In the genomic region with DNA sequence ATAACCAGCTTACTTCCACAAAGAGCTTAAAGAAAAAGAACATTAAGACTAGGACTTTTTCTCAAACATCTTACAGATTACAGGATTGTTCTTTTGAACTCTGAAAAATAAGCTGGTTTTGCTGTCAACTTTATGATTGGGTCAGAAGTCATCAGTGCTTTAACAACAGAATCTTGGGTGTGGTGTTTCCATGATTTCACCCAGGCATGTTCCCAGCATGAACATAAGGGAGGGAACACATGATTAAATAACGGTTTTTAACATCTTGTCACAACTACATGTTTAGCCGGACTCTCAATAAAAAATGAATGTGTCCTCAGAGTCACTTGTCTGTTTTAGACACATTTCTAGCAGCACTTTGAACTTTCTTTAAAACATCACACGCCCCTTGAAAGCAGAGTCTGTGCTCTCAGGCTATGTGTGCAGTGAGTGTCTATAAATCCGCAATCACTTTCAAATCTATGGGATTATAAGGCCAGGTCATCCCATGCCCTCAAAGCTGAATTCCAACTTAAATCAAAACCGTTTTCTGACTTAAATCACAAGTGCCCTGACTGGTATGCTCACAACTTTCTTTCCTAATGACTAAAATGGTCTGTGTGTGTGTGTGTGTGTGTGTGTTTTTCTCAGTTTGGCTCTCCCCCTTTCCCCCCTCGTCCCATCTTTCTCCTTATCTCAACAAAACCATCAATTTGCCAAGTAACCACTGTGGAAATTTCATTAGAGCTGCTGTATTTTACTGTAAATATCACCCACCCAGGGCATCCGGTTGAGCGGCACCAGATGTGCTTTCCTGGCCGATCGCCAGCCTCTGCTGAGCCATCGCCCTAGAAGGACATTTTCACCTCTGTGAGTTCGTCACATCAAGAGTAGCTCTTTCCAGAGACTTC, we compare ENCODE assay signal across 1 cellular context.
TF ChIP-seq lines count a peak whose summit lies in the region.

No MANE protein-coding gene starts in this region.

TF ChIP-seq in K562, 482 proteins besides CTCF, POLR2A, EP300 and RAD21 (continued from another document and continues in another):
- TF ChIP-seq, protein P1, sequence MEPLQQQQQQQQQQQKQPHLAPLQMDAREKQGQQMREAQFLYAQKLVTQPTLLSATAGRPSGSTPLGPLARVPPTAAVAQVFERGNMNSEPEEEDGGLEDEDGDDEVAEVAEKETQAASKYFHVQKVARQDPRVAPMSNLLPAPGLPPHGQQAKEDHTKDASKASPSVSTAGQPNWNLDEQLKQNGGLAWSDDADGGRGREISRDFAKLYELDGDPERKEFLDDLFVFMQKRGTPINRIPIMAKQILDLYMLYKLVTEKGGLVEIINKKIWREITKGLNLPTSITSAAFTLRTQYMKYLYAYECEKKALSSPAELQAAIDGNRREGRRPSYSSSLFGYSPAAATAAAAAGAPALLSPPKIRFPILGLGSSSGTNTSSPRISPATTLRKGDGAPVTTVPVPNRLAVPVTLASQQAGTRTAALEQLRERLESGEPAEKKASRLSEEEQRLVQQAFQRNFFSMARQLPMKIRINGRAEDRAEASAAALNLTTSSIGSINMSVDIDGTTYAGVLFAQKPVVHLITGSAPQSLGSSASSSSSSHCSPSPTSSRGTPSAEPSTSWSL (CRISPR knock-in tag; IDR thresholded peaks at IDR 0.05; ENCODE audit: borderline replicate concordance): no peak
- no peak for TF ChIP-seq KLF1 (tag; IDR thresholded peaks at IDR 0.05)
- no peak for TF ChIP-seq EHMT2 (IDR thresholded peaks at IDR 0.05)
- TF ChIP-seq, protein P2, sequence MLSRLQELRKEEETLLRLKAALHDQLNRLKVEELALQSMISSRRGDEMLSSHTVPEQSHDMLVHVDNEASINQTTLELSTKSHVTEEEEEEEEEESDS (CRISPR knock-in tag; IDR thresholded peaks at IDR 0.05): no peak
- no peak for TF ChIP-seq CHD4 (IDR thresholded peaks at IDR 0.05; ENCODE audit: insufficient read depth, insufficient replicate concordance, low read depth, low read length, poor library complexity, severe bottlenecking)
- TF ChIP-seq POLR2G (IDR thresholded peaks at IDR 0.05; ENCODE audit: low read depth, low read length): no peak
- TF ChIP-seq ADNP (tag; IDR thresholded peaks at IDR 0.05): no peak
- no peak for TF ChIP-seq CBX2 (IDR thresholded peaks at IDR 0.05; ENCODE audit: insufficient read depth, low read length, poor library complexity, severe bottlenecking)
- TF ChIP-seq MBD2 (IDR thresholded peaks at IDR 0.05; ENCODE audit: borderline replicate concordance, low read depth): no peak
- no peak for TF ChIP-seq SMARCC2 (IDR thresholded peaks at IDR 0.05; ENCODE audit: low read depth)
- TF ChIP-seq ZNF668 (CRISPR knock-in tag; IDR thresholded peaks at IDR 0.05): no peak
- TF ChIP-seq XRCC5 (IDR thresholded peaks at IDR 0.05; ENCODE audit: low read depth, low read length): no peak
- no peak for TF ChIP-seq PTBP1 (IDR thresholded peaks at IDR 0.05; ENCODE audit: low read depth, low read length)
- TF ChIP-seq, protein P3, sequence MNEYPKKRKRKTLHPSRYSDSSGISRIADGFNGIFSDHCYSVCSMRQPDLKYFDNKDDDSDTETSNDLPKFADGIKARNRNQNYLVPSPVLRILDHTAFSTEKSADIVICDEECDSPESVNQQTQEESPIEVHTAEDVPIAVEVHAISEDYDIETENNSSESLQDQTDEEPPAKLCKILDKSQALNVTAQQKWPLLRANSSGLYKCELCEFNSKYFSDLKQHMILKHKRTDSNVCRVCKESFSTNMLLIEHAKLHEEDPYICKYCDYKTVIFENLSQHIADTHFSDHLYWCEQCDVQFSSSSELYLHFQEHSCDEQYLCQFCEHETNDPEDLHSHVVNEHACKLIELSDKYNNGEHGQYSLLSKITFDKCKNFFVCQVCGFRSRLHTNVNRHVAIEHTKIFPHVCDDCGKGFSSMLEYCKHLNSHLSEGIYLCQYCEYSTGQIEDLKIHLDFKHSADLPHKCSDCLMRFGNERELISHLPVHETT (CRISPR knock-in tag; conservative IDR thresholded peaks at IDR 0.05 in 1 of 2, IDR thresholded peaks at IDR 0.05 in 1 of 2): no peak
- no peak for TF ChIP-seq ZNF12 (CRISPR knock-in tag; IDR thresholded peaks at IDR 0.05)
- TF ChIP-seq MXI1 (IDR thresholded peaks at IDR 0.05; ENCODE audit: low read depth, low read length): no peak
- no peak for TF ChIP-seq PHTF2 (CRISPR knock-in tag; IDR thresholded peaks at IDR 0.05)
- TF ChIP-seq, protein P4, sequence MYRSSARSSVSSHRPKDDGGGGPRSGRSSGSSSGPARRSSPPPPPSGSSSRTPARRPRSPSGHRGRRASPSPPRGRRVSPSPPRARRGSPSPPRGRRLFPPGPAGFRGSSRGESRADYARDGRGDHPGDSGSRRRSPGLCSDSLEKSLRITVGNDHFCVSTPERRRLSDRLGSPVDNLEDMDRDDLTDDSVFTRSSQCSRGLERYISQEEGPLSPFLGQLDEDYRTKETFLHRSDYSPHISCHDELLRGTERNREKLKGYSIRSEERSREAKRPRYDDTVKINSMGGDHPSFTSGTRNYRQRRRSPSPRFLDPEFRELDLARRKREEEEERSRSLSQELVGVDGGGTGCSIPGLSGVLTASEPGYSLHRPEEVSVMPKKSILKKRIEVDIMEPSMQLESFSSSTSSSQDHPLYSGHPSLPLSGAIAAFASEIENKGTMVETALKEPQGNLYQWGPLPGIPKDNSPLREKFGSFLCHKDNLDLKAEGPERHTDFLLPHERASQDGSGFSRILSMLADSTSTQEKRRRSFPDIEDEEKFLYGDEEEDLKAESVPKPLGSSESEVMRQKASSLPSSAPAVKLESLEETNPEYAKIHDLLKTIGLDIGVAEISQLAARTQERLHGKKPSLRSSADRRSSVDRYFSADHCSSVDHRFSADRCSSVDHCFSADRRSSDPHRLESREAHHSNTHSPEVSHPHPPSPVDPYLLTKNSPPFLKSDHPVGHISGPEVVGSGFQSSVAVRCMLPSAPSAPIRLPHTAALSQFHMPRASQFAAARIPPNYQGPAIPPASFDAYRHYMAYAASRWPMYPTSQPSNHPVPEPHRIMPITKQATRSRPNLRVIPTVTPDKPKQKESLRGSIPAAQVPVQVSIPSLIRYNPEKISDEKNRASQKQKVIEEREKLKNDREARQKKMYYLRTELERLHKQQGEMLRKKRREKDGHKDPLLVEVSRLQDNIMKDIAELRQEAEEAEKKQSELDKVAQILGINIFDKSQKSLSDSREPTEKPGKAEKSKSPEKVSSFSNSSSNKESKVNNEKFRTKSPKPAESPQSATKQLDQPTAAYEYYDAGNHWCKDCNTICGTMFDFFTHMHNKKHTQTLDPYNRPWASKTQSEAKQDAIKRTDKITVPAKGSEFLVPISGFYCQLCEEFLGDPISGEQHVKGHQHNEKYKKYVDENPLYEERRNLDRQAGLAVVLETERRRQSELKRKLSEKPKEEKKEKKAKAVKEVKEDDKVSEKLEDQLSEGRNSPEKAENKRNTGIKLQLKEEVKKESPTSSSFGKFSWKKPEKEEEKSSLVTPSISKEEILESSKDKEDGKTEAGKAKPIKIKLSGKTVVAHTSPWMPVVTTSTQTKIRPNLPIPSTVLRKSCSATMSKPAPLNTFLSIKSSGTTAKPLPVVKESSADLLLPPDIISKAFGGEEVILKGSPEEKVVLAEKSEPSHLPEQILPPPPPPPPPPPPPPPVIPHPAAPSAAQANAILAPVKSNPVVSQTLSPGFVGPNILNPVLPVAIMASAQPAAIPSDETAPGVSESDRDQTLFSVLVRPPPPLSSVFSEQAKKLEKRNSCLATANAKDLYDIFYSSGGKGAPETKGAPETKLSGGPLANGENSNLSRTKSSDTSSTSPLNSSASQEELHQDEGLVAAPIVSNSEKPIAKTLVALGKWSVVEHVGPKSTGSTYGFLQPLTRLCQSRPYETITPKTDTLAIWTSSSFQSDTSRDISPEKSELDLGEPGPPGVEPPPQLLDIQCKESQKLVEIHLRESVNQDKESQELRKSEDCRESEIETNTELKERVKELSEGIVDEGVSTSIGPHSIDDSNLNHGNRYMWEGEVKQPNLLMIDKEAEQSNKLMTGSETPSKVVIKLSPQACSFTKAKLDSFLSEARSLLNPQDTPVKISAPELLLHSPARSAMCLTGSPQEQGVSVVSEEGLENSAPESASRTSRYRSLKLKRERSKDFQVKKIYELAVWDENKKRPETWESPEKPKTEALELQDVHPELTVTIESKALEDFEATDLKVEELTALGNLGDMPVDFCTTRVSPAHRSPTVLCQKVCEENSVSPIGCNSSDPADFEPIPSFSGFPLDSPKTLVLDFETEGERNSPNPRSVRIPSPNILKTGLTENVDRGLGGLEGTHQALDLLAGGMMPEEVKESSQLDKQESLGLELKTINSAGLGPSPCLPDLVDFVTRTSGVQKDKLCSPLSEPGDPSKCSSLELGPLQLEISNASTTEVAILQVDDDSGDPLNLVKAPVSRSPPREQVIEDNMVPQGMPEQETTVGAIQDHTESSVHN (IDR thresholded peaks at IDR 0.05; ENCODE audit: borderline replicate concordance in 1 of 2, low read depth in 1 of 2): no peak
- TF ChIP-seq BCL6 (CRISPR knock-in tag; IDR thresholded peaks at IDR 0.05): no peak
- TF ChIP-seq, protein P5, sequence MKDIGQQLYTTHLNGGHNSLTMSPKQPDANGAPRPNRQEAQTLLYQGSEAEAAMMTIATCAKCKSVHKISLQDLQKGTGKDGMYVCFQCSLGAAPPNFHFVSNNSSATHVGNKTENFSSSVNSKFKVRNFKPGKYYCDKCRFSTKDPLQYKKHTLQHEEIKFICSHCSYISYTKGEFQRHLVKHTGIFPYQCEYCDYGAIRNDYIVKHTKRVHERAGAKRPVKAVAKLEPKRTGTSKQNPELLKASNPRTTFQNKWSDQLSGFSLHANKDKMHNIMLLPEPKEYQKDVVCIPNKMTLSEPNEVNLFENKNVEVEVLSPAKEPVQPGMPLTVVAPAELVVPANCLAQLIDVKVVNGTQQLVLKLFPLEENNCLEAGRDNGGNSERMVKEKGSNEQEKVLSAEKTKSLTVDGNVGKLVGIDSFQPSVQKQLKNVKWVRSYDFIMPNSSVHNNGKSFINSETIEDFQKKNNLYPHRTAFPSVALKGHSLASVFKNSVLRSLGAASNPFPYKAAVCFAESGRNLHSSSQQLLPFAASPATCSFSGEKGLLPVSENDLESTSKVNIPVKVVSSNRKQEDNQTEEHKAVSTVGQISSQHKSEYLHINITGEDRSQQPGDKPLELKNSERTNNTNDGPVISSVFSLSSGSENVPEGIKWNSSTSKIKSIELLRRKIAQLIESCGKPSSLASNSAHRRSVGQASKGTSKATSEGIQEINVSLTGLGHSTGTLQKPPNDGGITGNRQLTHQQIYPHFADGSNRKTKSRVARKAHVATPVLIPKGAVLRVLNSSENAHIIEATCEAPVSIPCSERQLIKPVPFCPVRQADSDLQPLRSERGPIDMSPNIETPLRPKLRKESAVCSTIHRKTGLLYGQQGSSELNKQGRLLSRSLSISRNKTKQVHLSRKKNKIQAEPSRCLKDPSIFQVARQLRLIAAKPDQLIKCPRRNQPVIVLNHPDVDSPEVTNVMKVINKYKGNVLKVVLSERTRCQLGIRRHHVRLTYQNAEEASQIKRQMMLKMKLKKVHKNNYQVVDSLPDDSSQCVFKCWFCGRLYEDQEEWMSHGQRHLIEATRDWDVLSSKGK (CRISPR knock-in tag; IDR thresholded peaks at IDR 0.05): no peak
- TF ChIP-seq, protein P6, sequence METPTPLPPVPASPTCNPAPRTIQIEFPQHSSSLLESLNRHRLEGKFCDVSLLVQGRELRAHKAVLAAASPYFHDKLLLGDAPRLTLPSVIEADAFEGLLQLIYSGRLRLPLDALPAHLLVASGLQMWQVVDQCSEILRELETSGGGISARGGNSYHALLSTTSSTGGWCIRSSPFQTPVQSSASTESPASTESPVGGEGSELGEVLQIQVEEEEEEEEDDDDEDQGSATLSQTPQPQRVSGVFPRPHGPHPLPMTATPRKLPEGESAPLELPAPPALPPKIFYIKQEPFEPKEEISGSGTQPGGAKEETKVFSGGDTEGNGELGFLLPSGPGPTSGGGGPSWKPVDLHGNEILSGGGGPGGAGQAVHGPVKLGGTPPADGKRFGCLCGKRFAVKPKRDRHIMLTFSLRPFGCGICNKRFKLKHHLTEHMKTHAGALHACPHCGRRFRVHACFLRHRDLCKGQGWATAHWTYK (CRISPR knock-in tag; IDR thresholded peaks at IDR 0.05): no peak
- TF ChIP-seq RCOR1 (IDR thresholded peaks at IDR 0.05; ENCODE audit: borderline replicate concordance in 1 of 2, low read depth in 2 of 2, low read length in 2 of 2): peak in 1 of 2 experiments; percentile 71; a peak in 1 of 4 replicates
- TF ChIP-seq, protein P7, sequence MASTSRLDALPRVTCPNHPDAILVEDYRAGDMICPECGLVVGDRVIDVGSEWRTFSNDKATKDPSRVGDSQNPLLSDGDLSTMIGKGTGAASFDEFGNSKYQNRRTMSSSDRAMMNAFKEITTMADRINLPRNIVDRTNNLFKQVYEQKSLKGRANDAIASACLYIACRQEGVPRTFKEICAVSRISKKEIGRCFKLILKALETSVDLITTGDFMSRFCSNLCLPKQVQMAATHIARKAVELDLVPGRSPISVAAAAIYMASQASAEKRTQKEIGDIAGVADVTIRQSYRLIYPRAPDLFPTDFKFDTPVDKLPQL (IDR thresholded peaks at IDR 0.05; ENCODE audit: extremely low read depth, insufficient read length): no peak
- TF ChIP-seq, protein P8, sequence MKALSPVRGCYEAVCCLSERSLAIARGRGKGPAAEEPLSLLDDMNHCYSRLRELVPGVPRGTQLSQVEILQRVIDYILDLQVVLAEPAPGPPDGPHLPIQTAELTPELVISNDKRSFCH (CRISPR knock-in tag; IDR thresholded peaks at IDR 0.05): no peak
- TF ChIP-seq, protein P8 (tag; IDR thresholded peaks at IDR 0.05): no peak
- TF ChIP-seq, protein P9, sequence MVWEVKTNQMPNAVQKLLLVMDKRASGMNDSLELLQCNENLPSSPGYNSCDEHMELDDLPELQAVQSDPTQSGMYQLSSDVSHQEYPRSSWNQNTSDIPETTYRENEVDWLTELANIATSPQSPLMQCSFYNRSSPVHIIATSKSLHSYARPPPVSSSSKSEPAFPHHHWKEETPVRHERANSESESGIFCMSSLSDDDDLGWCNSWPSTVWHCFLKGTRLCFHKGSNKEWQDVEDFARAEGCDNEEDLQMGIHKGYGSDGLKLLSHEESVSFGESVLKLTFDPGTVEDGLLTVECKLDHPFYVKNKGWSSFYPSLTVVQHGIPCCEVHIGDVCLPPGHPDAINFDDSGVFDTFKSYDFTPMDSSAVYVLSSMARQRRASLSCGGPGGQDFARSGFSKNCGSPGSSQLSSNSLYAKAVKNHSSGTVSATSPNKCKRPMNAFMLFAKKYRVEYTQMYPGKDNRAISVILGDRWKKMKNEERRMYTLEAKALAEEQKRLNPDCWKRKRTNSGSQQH (CRISPR knock-in tag; IDR thresholded peaks at IDR 0.05): peak; percentile 70; the same call in 1 of the 2 replicates
- no peak for TF ChIP-seq KDM5B (IDR thresholded peaks at IDR 0.05; ENCODE audit: insufficient replicate concordance, low read depth, low read length)
- TF ChIP-seq DDX20 (tag; IDR thresholded peaks at IDR 0.05; ENCODE audit: low read depth): no peak
- TF ChIP-seq, protein P10, sequence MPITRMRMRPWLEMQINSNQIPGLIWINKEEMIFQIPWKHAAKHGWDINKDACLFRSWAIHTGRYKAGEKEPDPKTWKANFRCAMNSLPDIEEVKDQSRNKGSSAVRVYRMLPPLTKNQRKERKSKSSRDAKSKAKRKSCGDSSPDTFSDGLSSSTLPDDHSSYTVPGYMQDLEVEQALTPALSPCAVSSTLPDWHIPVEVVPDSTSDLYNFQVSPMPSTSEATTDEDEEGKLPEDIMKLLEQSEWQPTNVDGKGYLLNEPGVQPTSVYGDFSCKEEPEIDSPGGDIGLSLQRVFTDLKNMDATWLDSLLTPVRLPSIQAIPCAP (CRISPR knock-in tag; IDR thresholded peaks at IDR 0.05; ENCODE audit: borderline replicate concordance): no peak
- peak; percentile 46 for TF ChIP-seq TAL1 (IDR thresholded peaks at IDR 0.05)
- no peak for TF ChIP-seq RBM25 (IDR thresholded peaks at IDR 0.05; ENCODE audit: low read depth, low read length, severe bottlenecking)
- no peak for TF ChIP-seq MCM5 (IDR thresholded peaks at IDR 0.05; ENCODE audit: low read depth)
